Comparison of ENCODE assay signal across 8 cellular contexts in genomic region chr2:159939946-159940345, GRCh38. TPM values are rescaled to one million over a fixed set of nuclear protein-coding genes. Genes with fewer than 3 reads are reported as not detected.
DNase-seq lines count a peak whose midpoint lies in the region; ATAC-seq lines count a peak whose summit lies in the region.

No MANE protein-coding gene starts in this region.

- peak; percentile 77 for ATAC-seq in GM18498 (IDR thresholded peaks at IDR 0.05; ENCODE audit: unreplicated experiment)
- ATAC-seq in HG02759 (IDR thresholded peaks at IDR 0.05; ENCODE audit: unreplicated experiment): peak; percentile 86

- H3K4me3 Mint-ChIP-seq in immature natural killer cell: no peak overlapping the region

- no peaks in the 10 kb centered on the region for H3K9me3 Mint-ChIP-seq in immature natural killer cell

- no peaks in the 10 kb centered on the region for H3K4me1 Mint-ChIP-seq in immature natural killer cell

- in situ Hi-C loops in ACHN (cut with HindIII; ENCODE audit: low pct_ligation_motif_present, low pct_unique_long_range_greater_than_20kb, low sequenced_read_pairs): no loop called here

- H3K36me3 Mint-ChIP-seq in immature natural killer cell: no peaks in the 10 kb centered on the region

- H3K27ac Mint-ChIP-seq in immature natural killer cell: no peak overlapping the region

- DNase-seq in ACHN (peak; percentile 45), NCI-H146 (lab: John Stamatoyannopoulos, UW) (peak; percentile 6), dermis blood vessel endothelial cell (peak; percentile 57), DMS79 (lab: John Stamatoyannopoulos, UW) (no peak), NCI-H226 (no peak), immature natural killer cell (no peak)

- H3K27me3 Mint-ChIP-seq in immature natural killer cell (ENCODE audit: low read depth in 3 of 3): peaks cover 0 to 9% (median 0%) of the 10 kb centered on the region in 3 donors

RNA-seq across cellular contexts. Expression of gene LY75, which starts 35.4 kb away (rescaled TPM):
- 34.2 and 55.7 TPM in 2 replicates for total RNA-seq in dermis blood vessel endothelial cell
- polyA plus RNA-seq in immature natural killer cell: 10 to 100 TPM; 28.2 to 46.7 (median 39.7) TPM

Comparison
In these comparisons a context has a peak if more than half of its experiments do, and no peak if none do; other contexts are left out.
1. DNase-seq: peak in ACHN (single experiment), NCI-H146 (single experiment) and dermis blood vessel endothelial cell (single experiment); none in DMS79 (single experiment), NCI-H226 (single experiment) and immature natural killer cell (0 of 3).